In the genomic region with DNA sequence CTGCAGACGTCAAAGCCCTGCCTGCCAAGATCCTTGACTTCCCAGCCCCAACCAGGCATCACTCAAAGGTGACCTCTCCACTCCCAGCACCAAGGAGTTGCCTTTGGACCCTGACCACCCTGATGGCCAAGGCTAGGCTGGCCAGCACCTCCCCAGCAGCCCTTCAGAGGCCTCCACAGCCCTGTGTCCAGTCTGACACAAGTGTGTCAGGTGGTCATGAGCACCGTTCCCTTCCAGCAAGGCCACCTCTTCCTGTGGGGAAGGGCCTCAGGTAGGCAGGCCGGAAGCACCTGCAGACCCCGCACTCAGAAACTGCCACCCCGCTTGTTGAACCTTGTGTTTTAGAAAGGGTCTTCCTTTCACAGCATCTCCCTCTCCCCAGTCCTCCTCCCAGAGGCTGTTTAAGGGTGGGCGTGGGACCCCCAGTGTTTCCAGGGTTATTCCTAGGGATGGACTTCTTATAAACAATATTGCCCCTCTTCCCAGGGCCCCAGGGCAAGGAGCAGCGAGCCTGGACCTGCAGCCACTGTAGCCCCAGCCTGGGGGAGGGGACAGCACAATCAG, we compare ENCODE assay signal across 1 cellular context.
TF ChIP-seq lines count a peak whose summit lies in the region.

No MANE protein-coding gene starts in this region.

TF ChIP-seq in H1, 55 proteins besides CTCF, POLR2A, EP300 and RAD21:
- TF ChIP-seq CBX8 (IDR thresholded peaks at IDR 0.05; ENCODE audit: borderline replicate concordance, low read depth, low read length) (no peak), CHD1 (IDR thresholded peaks at IDR 0.05; ENCODE audit: low read depth, low read length) (no peak), YY1 (IDR thresholded peaks at IDR 0.05; ENCODE audit: low read depth, low read length) (no peak), ASH2L (IDR thresholded peaks at IDR 0.05; ENCODE audit: low read length) (no peak), GABPA (IDR thresholded peaks at IDR 0.05; ENCODE audit: borderline replicate concordance, insufficient read depth, low read length) (no peak), FOSL1 (IDR thresholded peaks at IDR 0.05; ENCODE audit: insufficient read depth, low read depth, low read length) (no peak), HDAC6 (IDR thresholded peaks at IDR 0.05; ENCODE audit: low read depth, low read length) (no peak), KDM1A (IDR thresholded peaks at IDR 0.05; ENCODE audit: borderline replicate concordance, low read length) (no peak), KDM4A (IDR thresholded peaks at IDR 0.05; ENCODE audit: low read depth, low read length, severe bottlenecking) (no peak), RFX5 (IDR thresholded peaks at IDR 0.05; ENCODE audit: borderline replicate concordance, low read depth, low read length) (no peak), GTF2F1 (IDR thresholded peaks at IDR 0.05; ENCODE audit: borderline replicate concordance, low read depth, low read length) (no peak), SRF (IDR thresholded peaks at IDR 0.05; ENCODE audit: low read depth, low read length) (no peak), NRF1 (IDR thresholded peaks at IDR 0.05; ENCODE audit: low read depth, low read length) (no peak), RNF2 (IDR thresholded peaks at IDR 0.05; ENCODE audit: borderline replicate concordance, low read depth, low read length, missing control alignments, poor library complexity, severe bottlenecking) (no peak)
- TF ChIP-seq, protein P1, sequence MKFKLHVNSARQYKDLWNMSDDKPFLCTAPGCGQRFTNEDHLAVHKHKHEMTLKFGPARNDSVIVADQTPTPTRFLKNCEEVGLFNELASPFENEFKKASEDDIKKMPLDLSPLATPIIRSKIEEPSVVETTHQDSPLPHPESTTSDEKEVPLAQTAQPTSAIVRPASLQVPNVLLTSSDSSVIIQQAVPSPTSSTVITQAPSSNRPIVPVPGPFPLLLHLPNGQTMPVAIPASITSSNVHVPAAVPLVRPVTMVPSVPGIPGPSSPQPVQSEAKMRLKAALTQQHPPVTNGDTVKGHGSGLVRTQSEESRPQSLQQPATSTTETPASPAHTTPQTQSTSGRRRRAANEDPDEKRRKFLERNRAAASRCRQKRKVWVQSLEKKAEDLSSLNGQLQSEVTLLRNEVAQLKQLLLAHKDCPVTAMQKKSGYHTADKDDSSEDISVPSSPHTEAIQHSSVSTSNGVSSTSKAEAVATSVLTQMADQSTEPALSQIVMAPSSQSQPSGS (IDR thresholded peaks at IDR 0.05; ENCODE audit: low read length), result no peak
- TF ChIP-seq, protein P2, sequence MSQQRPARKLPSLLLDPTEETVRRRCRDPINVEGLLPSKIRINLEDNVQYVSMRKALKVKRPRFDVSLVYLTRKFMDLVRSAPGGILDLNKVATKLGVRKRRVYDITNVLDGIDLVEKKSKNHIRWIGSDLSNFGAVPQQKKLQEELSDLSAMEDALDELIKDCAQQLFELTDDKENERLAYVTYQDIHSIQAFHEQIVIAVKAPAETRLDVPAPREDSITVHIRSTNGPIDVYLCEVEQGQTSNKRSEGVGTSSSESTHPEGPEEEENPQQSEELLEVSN (IDR thresholded peaks at IDR 0.05), result no peak
